In genomic region chr17:5580367-5580766, GRCh38 we compare ENCODE assay signal across 1 cellular context.
TF ChIP-seq lines count a peak whose summit lies in the region.

No MANE protein-coding gene starts in this region.

TF ChIP-seq in IMR-90, 13 proteins besides CTCF, POLR2A, EP300 and RAD21:
- TF ChIP-seq MXI1 (IDR thresholded peaks at IDR 0.05; ENCODE audit: borderline replicate concordance, low read depth, low read length) = no peak
- peak; percentile 87 for TF ChIP-seq CEBPB (IDR thresholded peaks at IDR 0.05; ENCODE audit: low read depth, low read length)
- TF ChIP-seq MAFK (IDR thresholded peaks at IDR 0.05; ENCODE audit: low read depth, low read length) = no peak
- TF ChIP-seq MAZ (IDR thresholded peaks at IDR 0.05; ENCODE audit: borderline replicate concordance, low read depth, low read length) = no peak
- TF ChIP-seq USF2 (IDR thresholded peaks at IDR 0.05; ENCODE audit: low read depth, low read length) = no peak
- TF ChIP-seq SMC3 (IDR thresholded peaks at IDR 0.05; ENCODE audit: low read depth, low read length) = no peak
